In genomic region chr19:7922841-7923205, GRCh38 we compare ENCODE assay signal across 32 cellular contexts. TPM values are rescaled to one million over a fixed set of nuclear protein-coding genes. Genes with fewer than 3 reads are reported as not detected.
DNase-seq lines count a peak whose midpoint lies in the region; ATAC-seq and TF ChIP-seq lines count a peak whose summit lies in the region.
"Had no signal": no experiment of that assay in that cellular context is flagged by ENCODE, and none has a peak within 500 bp of the region (broad histone marks: within the 10 kb centered on the region; RNA-seq: fewer than 3 reads in every experiment).

No MANE protein-coding gene starts in this region.

- ATAC-seq in natural killer cell: no peak
- no peak for ATAC-seq in stimulated activated naive B cell treated with anti-CD40 and anti-IgM and Interleukin-4, amounts not matched to agents 10 μg/mL and 1 μg/mL and 100 μg/mL, for 72 hours (replicated peaks)
- no peak for ATAC-seq in Right ventricle myocardium superior (ENCODE audit: poor library complexity)
- ATAC-seq: activated T-helper 17 cell treated with anti-CD3 and anti-CD28 coated beads, Interleukin-2, amount 50 U/mL, for 72 hours; effector memory CD8-positive, alpha-beta T cell; K562 had no signal

- H3K4me1 Mint-ChIP-seq in chondrocyte (ENCODE audit: low read depth): peaks cover 41% of the 10 kb centered on the region
- peaks cover 16 to 39% of the 10 kb centered on the region in 2 donors for H3K4me1 Mint-ChIP-seq in natural killer cell
- H3K4me1 Mint-ChIP-seq in stimulated activated naive B cell treated with anti-CD40 and anti-IgM and Interleukin-4, amounts not matched to agents 10 μg/mL and 1 μg/mL and 100 μg/mL, for 72 hours: peaks cover 33 to 52% of the 10 kb centered on the region in 2 donors

- TF ChIP-seq CTCF in RWPE1 (conservative IDR thresholded peaks at IDR 0.05; ENCODE audit: low read depth) (no peak), chondrocyte (IDR thresholded peaks at IDR 0.05) (no peak), natural killer cell (IDR thresholded peaks at IDR 0.05) (no peak)

- no peak overlapping the region for H3K4me3 Mint-ChIP-seq in chondrocyte (ENCODE audit: unreplicated experiment)
- H3K4me3 Mint-ChIP-seq in natural killer cell: peak overlapping the region; percentile 49
- H3K4me3 Mint-ChIP-seq in stimulated activated naive B cell treated with anti-CD40 and anti-IgM and Interleukin-4, amounts not matched to agents 10 μg/mL and 1 μg/mL and 100 μg/mL, for 72 hours: no peak overlapping the region
- H3K4me3 Mint-ChIP-seq: activated naive CD4-positive, alpha-beta T cell treated with anti-CD3 and anti-CD28 coated beads, Interleukin-2, amount 50 U/mL, for 24 hours had no signal

- H3K36me3 Mint-ChIP-seq in chondrocyte (ENCODE audit: low read depth) (no peaks in the 10 kb centered on the region), natural killer cell (no peaks in the 10 kb centered on the region)
- peaks cover 15 to 26% of the 10 kb centered on the region in 2 donors for H3K36me3 Mint-ChIP-seq in stimulated activated naive B cell treated with anti-CD40 and anti-IgM and Interleukin-4, amounts not matched to agents 10 μg/mL and 1 μg/mL and 100 μg/mL, for 72 hours
- H3K36me3 Mint-ChIP-seq: activated naive CD4-positive, alpha-beta T cell treated with anti-CD3 and anti-CD28 coated beads, Interleukin-2, amount 50 U/mL, for 24 hours had no signal

- peak overlapping the region; percentile 45 for H3K27ac Mint-ChIP-seq in chondrocyte (ENCODE audit: unreplicated experiment)
- peak overlapping the region in 1 of 2 donors; percentile 62 for H3K27ac Mint-ChIP-seq in natural killer cell
- H3K27ac Mint-ChIP-seq in stimulated activated naive B cell treated with anti-CD40 and anti-IgM and Interleukin-4, amounts not matched to agents 10 μg/mL and 1 μg/mL and 100 μg/mL, for 72 hours: peak overlapping the region; percentile 63
- H3K27ac Mint-ChIP-seq: activated CD4-positive, alpha-beta memory T cell treated with anti-CD3 and anti-CD28 coated beads, Interleukin-2, amount 10 ng/mL, durations not matched to agents 7 days and 5 days; activated naive CD4-positive, alpha-beta T cell treated with anti-CD3 and anti-CD28 coated beads, Interleukin-2, amount 50 U/mL, for 24 hours; activated T-helper 17 cell treated with anti-CD3 and anti-CD28 coated beads, Interleukin-2, amount 50 U/mL, for 72 hours had no signal

- peak overlapping the region; percentile 42 for H3K27ac ChIP-seq in RWPE1
- H3K27ac ChIP-seq: cardiac muscle cell, parathyroid adenoma, upper lobe of left lung had no signal

- H3K9me3 Mint-ChIP-seq in chondrocyte (ENCODE audit: low read depth) (no peaks in the 10 kb centered on the region), natural killer cell (no peaks in the 10 kb centered on the region)
- no peaks in the 10 kb centered on the region for H3K9me3 Mint-ChIP-seq in stimulated activated naive B cell treated with anti-CD40 and anti-IgM and Interleukin-4, amounts not matched to agents 10 μg/mL and 1 μg/mL and 100 μg/mL, for 72 hours
- H3K9me3 Mint-ChIP-seq: activated CD4-positive, alpha-beta memory T cell treated with anti-CD3 and anti-CD28 coated beads, Interleukin-2, amount 10 ng/mL, durations not matched to agents 7 days and 5 days; activated naive CD4-positive, alpha-beta T cell treated with anti-CD3 and anti-CD28 coated beads, Interleukin-2, amount 50 U/mL, for 24 hours; activated T-helper 17 cell treated with anti-CD3 and anti-CD28 coated beads, Interleukin-2, amount 50 U/mL, for 72 hours; effector memory CD8-positive, alpha-beta T cell had no signal

- DNase-seq in RWPE1 (ENCODE audit: low spot score) (no peak), chondrocyte (ENCODE audit: low spot score) (no peak), natural killer cell (no peak), Right ventricle myocardium superior (no peak), activated T-cell treated with anti-CD3 and anti-CD28 coated beads for 4 hours (no peak), OCI-M2 (lab: John Stamatoyannopoulos, UW; ENCODE audit: unreplicated experiment) (no peak), inferior parietal cortex (ENCODE audit: extremely low spot score) (no peak)
- no peak for DNase-seq in stimulated activated naive B cell treated with anti-CD40 and anti-IgM and Interleukin-4, amounts not matched to agents 10 μg/mL and 1 μg/mL and 100 μg/mL, for 72 hours
- DNase-seq: activated CD4-positive, alpha-beta memory T cell treated with anti-CD3 and anti-CD28 coated beads, Interleukin-2, amount 10 ng/mL, durations not matched to agents 7 days and 5 days; activated CD8-positive, alpha-beta memory T cell treated with anti-CD3 and anti-CD28 coated beads, Interleukin-2, amount 50 U/mL, for 4 hours; C1 segment of cervical spinal cord; COR-L47; cortex of kidney; effector memory CD8-positive, alpha-beta T cell; erythroblast; NCI-H1092 treated with DMSO at 0.1 percent for 48 hours; NCI-H187; NCI-H2171; NCI-H510A; RPMI8226 had no signal

- POLR2A ChIA-PET in RWPE1 (lab: Yijun Ruan, JAX; ENCODE audit: low non-redundant PET): no interaction called here

- H3K27me3 Mint-ChIP-seq in chondrocyte (ENCODE audit: low read depth) (no peaks in the 10 kb centered on the region), natural killer cell (ENCODE audit: low read depth in 2 of 2) (peaks cover 0 to 9% of the 10 kb centered on the region in 2 donors)
- H3K27me3 Mint-ChIP-seq in stimulated activated naive B cell treated with anti-CD40 and anti-IgM and Interleukin-4, amounts not matched to agents 10 μg/mL and 1 μg/mL and 100 μg/mL, for 72 hours: peaks cover 13 to 32% of the 10 kb centered on the region in 2 donors
- H3K27me3 Mint-ChIP-seq: activated T-helper 17 cell treated with anti-CD3 and anti-CD28 coated beads, Interleukin-2, amount 50 U/mL, for 72 hours had no signal

- CTCF ChIA-PET in RWPE1 (lab: Yijun Ruan, JAX): interaction anchor here (0.6 kb wide), 1 partner anchor 36 kb away, joined by 3 read pairs; no protein-coding TSS in a partner anchor

- intact Hi-C loops in natural killer cell (cut with micrococcal nuclease) (no loop called here), Right ventricle myocardium superior (cut with DNase I) (no loop called here)

RNA-seq across cellular contexts. Expression of gene SNAPC2, which starts 2.7 kb away (rescaled TPM):
- total RNA-seq in chondrocyte (17.1 to 27.9 TPM (median 26.4 TPM) in 3 replicates), natural killer cell (10 to 100 TPM; 22.1 to 32.4 (median 27.1) TPM), Right ventricle myocardium superior (9.4 TPM)

RNA-seq across cellular contexts. Expression of gene CTXN1, which starts 3.1 kb away (rescaled TPM):
- total RNA-seq in chondrocyte: 21.8 to 41.5 TPM (median 36.0 TPM) in 3 replicates
- under 1 TPM in 1 of 3 donors, not detected in 2; 0.39 TPM for total RNA-seq in natural killer cell
- total RNA-seq in Right ventricle myocardium superior: 0.16 TPM
- total RNA-seq: activated CD4-positive, alpha-beta memory T cell treated with anti-CD3 and anti-CD28 coated beads, Interleukin-2, amount 10 ng/mL, durations not matched to agents 7 days and 5 days; T-helper 1 cell treated with Interleukin-12 subunit alpha and Interleukin-12 subunit beta and Interleukin-4 antibody, amounts not matched to agents 30 ng/mL and 1 ng/mL, for 36 hours had no signal

RNA-seq across cellular contexts. Expression of gene TGFBR3L, which starts 8.2 kb away (rescaled TPM):
- total RNA-seq in chondrocyte (8.1 to 11.6 TPM (median 11.2 TPM) in 3 replicates), natural killer cell (1 to 10 TPM; 3.5 to 4.6 (median 4.4) TPM), Right ventricle myocardium superior (10.9 TPM)
- total RNA-seq: G401, H4, K562, mesenteric fat pad, spleen, subcutaneous adipose tissue had no signal

RNA-seq across cellular contexts. Expression of gene MAP2K7, which starts 19.1 kb away (rescaled TPM):
- total RNA-seq in chondrocyte (24.4 to 27.5 TPM (median 25.7 TPM) in 3 replicates), natural killer cell (100 to 1,000 TPM; 131 to 218 (median 159) TPM), Right ventricle myocardium superior (27.5 TPM)

RNA-seq across cellular contexts. Expression of gene TIMM44, which starts 20.6 kb away (rescaled TPM):
- total RNA-seq in chondrocyte (47.1 to 75.4 TPM (median 68.0 TPM) in 3 replicates), natural killer cell (100 to 1,000 TPM in 1 of 3 donors, 10 to 100 TPM in 2; 83.3 to 116 (median 89.4) TPM), Right ventricle myocardium superior (116 TPM)

Comparison
In these comparisons a context has a peak if more than half of its experiments do, and no peak if none do; other contexts are left out.
1. RNA of gene CTXN1, which starts 3.1 kb away (total RNA-seq): 21.8 to 41.5 TPM in chondrocyte; 0.39 TPM in natural killer cell and 0.16 TPM in Right ventricle myocardium superior (single experiment); every median in the first group is over 10 times any median in the second.